10 cellular contexts compared by ENCODE assay signal in the genomic region with DNA sequence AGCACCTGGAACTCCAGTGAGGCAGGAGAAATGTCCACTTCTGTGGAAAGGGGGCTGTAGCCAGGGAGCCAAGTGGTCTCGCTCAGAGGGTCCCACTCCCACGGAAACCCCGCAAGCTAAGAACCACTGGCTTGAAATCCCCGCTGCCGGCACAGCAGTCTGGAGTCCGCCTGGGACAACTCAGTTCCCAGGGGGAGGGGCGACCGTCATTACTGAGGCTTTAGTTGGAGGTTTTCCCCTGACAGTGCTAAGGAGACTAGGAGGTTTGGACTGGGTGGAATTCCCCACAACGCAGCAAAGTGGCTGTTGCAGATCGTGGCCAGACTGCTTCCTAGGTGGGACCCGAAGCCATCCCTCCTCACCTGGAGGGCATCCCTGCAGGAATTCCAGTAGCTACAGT. TPM values are rescaled to one million over a fixed set of nuclear protein-coding genes. Genes with fewer than 3 reads are reported as not detected.
"Had no signal": no experiment of that assay in that cellular context is flagged by ENCODE, and none has a peak within 500 bp of the region (broad histone marks: within the 10 kb centered on the region; RNA-seq: fewer than 3 reads in every experiment).

No MANE protein-coding gene starts in this region.

RNA-seq across cellular contexts. Expression of a gene that starts 18.1 kb away (rescaled TPM):
- total RNA-seq: stomach, subcutaneous adipose tissue, suprapubic skin, temporal lobe, thoracic aorta, thyroid gland, upper lobe of left lung, upper lobe of right lung, urinary bladder, vagina had no signal
- polyA plus RNA-seq: stomach, urinary bladder had no signal
